10 cellular contexts compared by ENCODE assay signal in genomic region chr19:4389511-4390016, GRCh38. TPM values are rescaled to one million over a fixed set of nuclear protein-coding genes. Genes with fewer than 3 reads are reported as not detected.
DNase-seq lines count a peak whose midpoint lies in the region; FAIRE-seq and TF ChIP-seq lines count a peak whose summit lies in the region.
"Had no signal": no experiment of that assay in that cellular context is flagged by ENCODE, and none has a peak within 500 bp of the region (broad histone marks: within the 10 kb centered on the region; RNA-seq: fewer than 3 reads in every experiment).

No MANE protein-coding gene starts in this region.

- whole genome bisulfite sequencing in sigmoid colon, 2 donors, result 79 to 87% methylated on average over 17 of the region's 17 CpGs

- peaks cover 47% of the 10 kb centered on the region for H3K4me1 ChIP-seq in astrocyte (ENCODE audit: insufficient read depth, low read length)
- peaks cover 21% of the 10 kb centered on the region; the same call in 1 of the 2 replicates for H3K4me1 ChIP-seq in iPS-20b (ENCODE audit: insufficient read depth, low read length)
- peaks cover 0 to 67% (median 60%) of the 10 kb centered on the region in 4 donors for H3K4me1 ChIP-seq in sigmoid colon

- H2AFZ ChIP-seq in astrocyte (ENCODE audit: low read depth, low read length), result no peak overlapping the region

- peaks cover 99% of the 10 kb centered on the region for H3K79me2 ChIP-seq in astrocyte (ENCODE audit: insufficient read depth, low read length)

- DNase-seq in astrocyte (ENCODE audit: low read depth) (no peak), sigmoid colon (no peak), NCI-H2171 (lab: John Stamatoyannopoulos, UW) (no peak), amniotic stem cell (lab: John Stamatoyannopoulos, UW) (no peak), NCI-H2029 (lab: John Stamatoyannopoulos, UW) (no peak), HCEC 1CT (no peak)
- DNase-seq: stimulated activated CD4-positive, alpha-beta T cell treated with anti-CD3 and anti-CD28 coated beads, Interleukin-4, amount 100 ng/mL, for 1 hour had no signal

- peak overlapping the region; percentile 66 for H3K9ac ChIP-seq in astrocyte (ENCODE audit: low read length)
- H3K9ac ChIP-seq in iPS-20b (ENCODE audit: low read depth, low read length), result peak overlapping the region; percentile 65; the same call in 1 of the 2 replicates

- no peak overlapping the region for H3K4me3 Mint-ChIP-seq in astrocyte (ENCODE audit: unreplicated experiment)
- H3K4me3 Mint-ChIP-seq: B cell had no signal

- no peak overlapping the region for H3K27ac Mint-ChIP-seq in astrocyte (ENCODE audit: unreplicated experiment)
- H3K27ac Mint-ChIP-seq: B cell had no signal

- no peak for TF ChIP-seq POLR2A in sigmoid colon (IDR thresholded peaks at IDR 0.05)

- H3K36me3 ChIP-seq in astrocyte (ENCODE audit: insufficient read depth, low read length) (no peaks in the 10 kb centered on the region), iPS-20b (ENCODE audit: insufficient read depth, low read depth, low read length) (no peaks in the 10 kb centered on the region), sigmoid colon (peaks cover 0 to 5% (median 0%) of the 10 kb centered on the region in 4 donors)

- peak overlapping the region; percentile 86 for H3K4me2 ChIP-seq in astrocyte (ENCODE audit: low read length)

- TF ChIP-seq EP300 in sigmoid colon (IDR thresholded peaks at IDR 0.05), result no peak

- TF ChIP-seq CTCF in C4-2B (conservative IDR thresholded peaks at IDR 0.05), result no peak
- TF ChIP-seq CTCF in astrocyte (IDR thresholded peaks at IDR 0.05; ENCODE audit: insufficient read depth, low read depth, low read length), result no peak
- TF ChIP-seq CTCF in sigmoid colon (IDR thresholded peaks at IDR 0.05), result no peak

- H3K9me3 Mint-ChIP-seq in astrocyte (ENCODE audit: unreplicated experiment), result no peaks in the 10 kb centered on the region

- intact Hi-C loops in sigmoid colon (cut with DNase I), result loop anchor here (2.0 kb wide), 1 partner anchor 15 kb away; no protein-coding TSS in a partner anchor

- H3K27ac ChIP-seq in C4-2B, result peak overlapping the region; percentile 91
- peak overlapping the region; percentile 35 for H3K27ac ChIP-seq in astrocyte (ENCODE audit: low read depth, low read length)
- H3K27ac ChIP-seq in iPS-20b (ENCODE audit: low read length), result no peak overlapping the region
- H3K27ac ChIP-seq in sigmoid colon, result peak overlapping the region; percentile 73 to 84 (median 80)

- H3K4me3 ChIP-seq in astrocyte (ENCODE audit: insufficient read depth, low read depth, low read length), result no peak overlapping the region
- H3K4me3 ChIP-seq in iPS-20b (ENCODE audit: low read length), result no peak overlapping the region
- peak overlapping the region in 2 of 4 donors; percentile 7 to 21 for H3K4me3 ChIP-seq in sigmoid colon

- H3K27me3 ChIP-seq in astrocyte (ENCODE audit: insufficient read depth, low read length) (no peaks in the 10 kb centered on the region), iPS-20b (ENCODE audit: insufficient read depth, low read length) (peaks cover 8% of the 10 kb centered on the region; the same call in 1 of the 2 replicates), sigmoid colon (no peaks in the 10 kb centered on the region)

- H3K27me3 Mint-ChIP-seq in astrocyte (ENCODE audit: low read depth, unreplicated experiment), result no peaks in the 10 kb centered on the region
- H3K27me3 Mint-ChIP-seq: B cell had no signal

- no peak for FAIRE-seq in astrocyte (lab: Jason Lieb, UNC)

- peaks cover 60% of the 10 kb centered on the region for H3K4me1 Mint-ChIP-seq in astrocyte (ENCODE audit: low read depth, unreplicated experiment)

- H3K9me3 ChIP-seq in astrocyte (ENCODE audit: insufficient read depth, low read depth, low read length), result no peaks in the 10 kb centered on the region
- H3K9me3 ChIP-seq in iPS-20b (ENCODE audit: insufficient read depth, low read depth, low read length), result no peaks in the 10 kb centered on the region
- no peaks in the 10 kb centered on the region for H3K9me3 ChIP-seq in sigmoid colon

- peaks cover 95% of the 10 kb centered on the region for H4K20me1 ChIP-seq in astrocyte (ENCODE audit: insufficient read depth, low read length)

- H3K36me3 Mint-ChIP-seq in astrocyte (ENCODE audit: low read depth, unreplicated experiment), result peaks cover 12% of the 10 kb centered on the region

RNA-seq across cellular contexts. Expression of gene SH3GL1, which starts 10.8 kb away (rescaled TPM):
- total RNA-seq in astrocyte, result 101 and 102 TPM in 2 replicates
- total RNA-seq in sigmoid colon, result 10 to 100 TPM; 28.5 to 33.9 (median 32.2) TPM
- 10 to 100 TPM; 37.9 to 47.4 (median 45.0) TPM for polyA plus RNA-seq in sigmoid colon

RNA-seq across cellular contexts. Expression of gene CHAF1A, which starts 12.9 kb away (rescaled TPM):
- 7.2 and 8.5 TPM in 2 replicates for total RNA-seq in astrocyte
- 1 to 10 TPM; 3.6 to 5.5 (median 4.1) TPM for total RNA-seq in sigmoid colon
- 10 to 100 TPM in 2 of 3 donors, 1 to 10 TPM in 1; 5.4 to 19.1 (median 10.6) TPM for polyA plus RNA-seq in sigmoid colon

RNA-seq across cellular contexts. Expression of gene MPND, which starts 46.2 kb away (rescaled TPM):
- 10.3 and 14.7 TPM in 2 replicates for total RNA-seq in astrocyte
- 10 to 100 TPM in 1 of 4 donors, 1 to 10 TPM in 3; 8.6 to 13.3 (median 9.3) TPM for total RNA-seq in sigmoid colon
- 10 to 100 TPM; 38.2 to 65.2 (median 60.1) TPM for polyA plus RNA-seq in sigmoid colon

RNA-seq across cellular contexts. Expression of gene STAP2, which starts 50.9 kb away (rescaled TPM):
- total RNA-seq in astrocyte (1.8 and 5.3 TPM in 2 replicates), sigmoid colon (1 to 10 TPM in 3 of 4 donors, under 1 TPM in 1; 0.99 to 5.5 (median 2.7) TPM)
- 100 to 1,000 TPM; 146 to 313 (median 199) TPM for polyA plus RNA-seq in sigmoid colon
